ENCODE assay signal across 1 cellular context in genomic region chr4:123090886-123091285, GRCh38.
TF ChIP-seq lines count a peak whose summit lies in the region.

No MANE protein-coding gene starts in this region.

TF ChIP-seq in WTC11, 78 proteins besides CTCF, POLR2A, EP300 and RAD21 (continued from another document):
- TF ChIP-seq SMAD3 (CRISPR knock-in tag; IDR thresholded peaks at IDR 0.05; ENCODE audit: borderline replicate concordance) (no peak), ATF3 (CRISPR knock-in tag; conservative IDR thresholded peaks at IDR 0.05) (no peak), GTF2I (CRISPR knock-in tag; conservative IDR thresholded peaks at IDR 0.05) (no peak), CREB1 (CRISPR knock-in tag; IDR thresholded peaks at IDR 0.05) (no peak), CREM (CRISPR knock-in tag; IDR thresholded peaks at IDR 0.05) (no peak)
